Comparison of ENCODE assay signal across 8 cellular contexts in genomic region chrX:25144043-25144940, GRCh38.
A peak's percentile ranks its signal among the peaks of the same experiment; 100 is the strongest.
DNase-seq lines count a peak whose midpoint lies in the region; ATAC-seq, FAIRE-seq and TF ChIP-seq lines count a peak whose summit lies in the region.

No MANE protein-coding gene starts in this region.

- CTCF ChIA-PET in IMR-90 (lab: Yijun Ruan, JAX) (interaction anchor here (0.7 to 3.2 kb wide), 5 partner anchors 12 to 392 kb away, joined by 3 to 14 read pairs (median 4); no protein-coding TSS in a partner anchor), SK-N-SH (lab: Yijun Ruan, JAX) (interaction anchor here (0.5 to 4.7 kb wide), 41 partner anchors 9 to 885 kb away, joined by 3 to 46 read pairs (median 3); no protein-coding TSS in a partner anchor)

- H3K4me2 ChIP-seq in IMR-90 (ENCODE audit: low read depth, low read length) (peak overlapping the region; percentile 50), SK-N-SH (no peak overlapping the region)

- H2AK5ac ChIP-seq in IMR-90 (ENCODE audit: low read depth, low read length): no peak overlapping the region

- no peak overlapping the region for H2BK120ac ChIP-seq in IMR-90 (ENCODE audit: low read depth, low read length)

- H4K5ac ChIP-seq in IMR-90 (ENCODE audit: low read depth, low read length): no peak overlapping the region

- no peak overlapping the region for H2BK5ac ChIP-seq in IMR-90 (ENCODE audit: low read depth, low read length, poor library complexity, severe bottlenecking)

- no peak overlapping the region for H2AK9ac ChIP-seq in IMR-90 (replicated peaks; ENCODE audit: low read depth, low read length, poor library complexity)

- POLR2A ChIA-PET in IMR-90 (lab: Charles Lee; ENCODE audit: unreplicated experiment): no interaction called here
- POLR2A ChIA-PET in SK-N-SH (lab: Yijun Ruan, JAX): no interaction called here

- no peak overlapping the region for H3K4me3 ChIP-seq in IMR-90 (ENCODE audit: insufficient read depth, low read depth, low read length)
- H3K4me3 ChIP-seq in SK-N-SH (ENCODE audit: low read depth in 2 of 2, low read length in 1 of 2): no peak overlapping the region
- no peak overlapping the region for H3K4me3 ChIP-seq in astrocyte of the spinal cord (ENCODE audit: low read depth, low read length)
- H3K4me3 ChIP-seq in iPS-20b (ENCODE audit: low read length): peak overlapping the region; percentile 6; the same call in 1 of the 2 replicates
- H3K4me3 ChIP-seq in small intestine (ENCODE audit: low read depth in 1 of 2, low read length in 2 of 2): no peak overlapping the region

- FAIRE-seq in small intestine (lab: Jason Lieb, UNC): no peak

- in situ Hi-C loops in IMR-90 (cut with MboI; ENCODE audit: low sequenced_read_pairs): loop anchor here (5.0 to 25.0 kb wide), 4 partner anchors 307 to 889 kb away; no protein-coding TSS in a partner anchor
- in situ Hi-C loops in astrocyte of the spinal cord (cut with HindIII; ENCODE audit: low sequenced_read_pairs): no loop called here

- no peaks in the 10 kb centered on the region for H3K9me2 ChIP-seq in SK-N-SH

- no peak overlapping the region for H3K27ac ChIP-seq in IMR-90 (ENCODE audit: insufficient read depth, low read length)
- H3K27ac ChIP-seq in SK-N-SH (ENCODE audit: low read depth in 2 of 2, low read length in 1 of 2): no peak overlapping the region
- no peak overlapping the region for H3K27ac ChIP-seq in iPS-20b (ENCODE audit: low read length)
- no peak overlapping the region for H3K27ac ChIP-seq in small intestine (ENCODE audit: low read depth in 1 of 2, low read length in 1 of 2)

- 30% methylated on average over 2 of the region's 19 CpGs; no CpG with 5 or more reads in 1 of the 2 experiments for WGBS in IMR-90 (ENCODE audit: extremely low coverage in 2 of 2, insufficient read length in 1 of 2), 2 experiments
- WGBS in SK-N-SH (ENCODE audit: low lambda C conversion rate): 28% methylated on average over 19 of the region's 19 CpGs
- 20 to 27% (median 26%) methylated on average over 19 of the region's 19 CpGs for WGBS in small intestine, 3 donors

- dilution Hi-C loops in IMR-90 (cut with HindIII; ENCODE audit: low sequenced_read_pairs, unreplicated experiment): loop anchor here (10.0 kb wide), 1 partner anchor 389 kb away; no protein-coding TSS in a partner anchor

- H3K9ac ChIP-seq in IMR-90 (ENCODE audit: low read depth, low read length) (no peak overlapping the region), SK-N-SH (no peak overlapping the region), iPS-20b (ENCODE audit: low read depth, low read length) (no peak overlapping the region)

- no peaks in the 10 kb centered on the region for H4K20me1 ChIP-seq in IMR-90 (ENCODE audit: insufficient read depth, low read length)
- H4K20me1 ChIP-seq in SK-N-SH (ENCODE audit: insufficient read depth): no peaks in the 10 kb centered on the region

- no peaks in the 10 kb centered on the region for H3K79me2 ChIP-seq in SK-N-SH (ENCODE audit: insufficient read depth)

- no peak overlapping the region for H3K14ac ChIP-seq in IMR-90 (replicated peaks; ENCODE audit: low read depth, low read length)

- H3K9me3 ChIP-seq in IMR-90 (ENCODE audit: control insufficient read depth, insufficient read depth, low read length): no peaks in the 10 kb centered on the region
- H3K9me3 ChIP-seq in SK-N-SH: no peaks in the 10 kb centered on the region
- no peaks in the 10 kb centered on the region for H3K9me3 ChIP-seq in iPS-20b (ENCODE audit: insufficient read depth, low read depth, low read length)
- no peaks in the 10 kb centered on the region for H3K9me3 ChIP-seq in small intestine (ENCODE audit: control insufficient read depth, low read depth)

- H3K36me3 ChIP-seq in IMR-90 (ENCODE audit: control insufficient read depth, insufficient read depth, low read length) (no peaks in the 10 kb centered on the region), SK-N-SH (replicated peaks in 1 of 2; ENCODE audit: control insufficient read depth in 1 of 2, insufficient read depth in 2 of 2, low read length in 1 of 2) (no peaks in the 10 kb centered on the region), iPS-20b (ENCODE audit: insufficient read depth, low read depth, low read length) (no peaks in the 10 kb centered on the region), small intestine (ENCODE audit: control insufficient read depth in 2 of 2, insufficient read depth in 2 of 2, low read length in 2 of 2) (no peaks in the 10 kb centered on the region)

- DNase-seq in ELR (ENCODE audit: low read depth): peak; percentile 58
- peak; percentile 64 for DNase-seq in IMR-90
- peak; percentile 51 for DNase-seq in SK-N-SH
- DNase-seq in astrocyte of the spinal cord (ENCODE audit: low read depth, low spot score): peak; percentile 58
- DNase-seq in small intestine: peak; percentile 28

- BruUV-seq in IMR-90 (replicated peaks; lab: Mats Ljungman, UMichigan): no TSS peak

- no peak overlapping the region for H3K18ac ChIP-seq in IMR-90 (ENCODE audit: low read depth, low read length)

- H3K79me1 ChIP-seq in IMR-90 (ENCODE audit: low read depth in 1 of 2, low read length in 2 of 2): no peaks in the 10 kb centered on the region

- no peak for TF ChIP-seq EP300 in SK-N-SH (IDR thresholded peaks at IDR 0.05; ENCODE audit: borderline replicate concordance in 1 of 2, low read depth in 1 of 2, low read length in 1 of 2)

- TF ChIP-seq POLR2A in IMR-90 (IDR thresholded peaks at IDR 0.05; ENCODE audit: low read depth, low read length): no peak

- H3K27me3 ChIP-seq in IMR-90 (ENCODE audit: control insufficient read depth, insufficient read depth, low read length) (0 out of 2 replicates have a peak, but pooled peaks cover 2% of the 10 kb centered on the region), SK-N-SH (ENCODE audit: insufficient read depth) (peaks cover under 1% of the 10 kb centered on the region; the same call in 1 of the 2 replicates), iPS-20b (ENCODE audit: insufficient read depth, low read length) (peaks cover 6% of the 10 kb centered on the region), small intestine (ENCODE audit: control insufficient read depth in 2 of 2, insufficient read depth in 2 of 2, low read length in 2 of 2) (no peaks in the 10 kb centered on the region)

- no peak overlapping the region for H4K91ac ChIP-seq in IMR-90 (ENCODE audit: insufficient read depth, low read depth, low read length)

- no peak overlapping the region for H2BK15ac ChIP-seq in IMR-90 (ENCODE audit: low read depth, low read length)

- peak; percentile 83 for ATAC-seq in IMR-90 (ENCODE audit: low read depth)
- ATAC-seq in HG03025 (IDR thresholded peaks at IDR 0.05; ENCODE audit: low FRiP score, unreplicated experiment): no peak
- no peak for ATAC-seq in HG03045 (IDR thresholded peaks at IDR 0.05; ENCODE audit: unreplicated experiment)

- H2AFZ ChIP-seq in IMR-90 (replicated peaks; ENCODE audit: low read length, poor library complexity): no peak overlapping the region
- H2AFZ ChIP-seq in SK-N-SH (ENCODE audit: low read depth): no peak overlapping the region

- peak; percentile 78 for TF ChIP-seq RAD21 in IMR-90 (IDR thresholded peaks at IDR 0.05; ENCODE audit: low read length)
- peak; percentile 80 for TF ChIP-seq RAD21 in SK-N-SH (IDR thresholded peaks at IDR 0.05; ENCODE audit: low read length)

- no peak overlapping the region for H3K23ac ChIP-seq in IMR-90 (ENCODE audit: low read depth, low read length)

- no peak overlapping the region for H3K56ac ChIP-seq in IMR-90 (ENCODE audit: extremely low read depth, insufficient read depth, low read length)

- H2BK20ac ChIP-seq in IMR-90 (ENCODE audit: low read depth, low read length): no peak overlapping the region

- H3F3A ChIP-seq in SK-N-SH (replicated peaks; ENCODE audit: insufficient read depth): no peaks in the 10 kb centered on the region

- TF ChIP-seq CTCF in IMR-90 (conservative IDR thresholded peaks at IDR 0.05; ENCODE audit: low read depth, low read length) (peak; percentile 78), SK-N-SH (IDR thresholded peaks at IDR 0.05) (peak; percentile 85), astrocyte of the spinal cord (IDR thresholded peaks at IDR 0.05; ENCODE audit: low read depth, low read length) (peak; percentile 68)

- intact Hi-C loops in IMR-90 (cut with micrococcal nuclease): loop anchor here (1.0 to 10.0 kb wide), 5 partner anchors 109 to 885 kb away; no protein-coding TSS in a partner anchor

- H4K8ac ChIP-seq in IMR-90 (ENCODE audit: low read depth in 2 of 2, low read length in 2 of 2): no peak overlapping the region

- no peak overlapping the region for H3K4ac ChIP-seq in IMR-90 (ENCODE audit: low read depth, low read length)

- H3K9me1 ChIP-seq in IMR-90 (ENCODE audit: insufficient read depth, low read length): no peaks in the 10 kb centered on the region

- H3K4me1 ChIP-seq in IMR-90 (ENCODE audit: control insufficient read depth, insufficient read depth, low read length): no peaks in the 10 kb centered on the region
- no peaks in the 10 kb centered on the region; a peak in 1 of 4 replicates for H3K4me1 ChIP-seq in SK-N-SH (ENCODE audit: control insufficient read depth in 1 of 2, insufficient read depth in 2 of 2, low read depth in 1 of 2, low read length in 1 of 2)
- H3K4me1 ChIP-seq in iPS-20b (ENCODE audit: insufficient read depth, low read length): no peaks in the 10 kb centered on the region; the same call in 1 of the 2 replicates
- no peaks in the 10 kb centered on the region for H3K4me1 ChIP-seq in small intestine (ENCODE audit: control insufficient read depth in 2 of 2, insufficient read depth in 1 of 2, low read depth in 1 of 2, low read length in 1 of 2)

TF ChIP-seq in IMR-90, 13 proteins besides CTCF, POLR2A, EP300 and RAD21:
- TF ChIP-seq ELK1 (IDR thresholded peaks at IDR 0.05; ENCODE audit: borderline replicate concordance, low read depth, low read length) (no peak), SMC3 (IDR thresholded peaks at IDR 0.05; ENCODE audit: low read depth, low read length) (peak; percentile 83)

TF ChIP-seq in SK-N-SH, 30 proteins besides CTCF, POLR2A, EP300 and RAD21:
- TF ChIP-seq ZBTB33 (IDR thresholded peaks at IDR 0.05; ENCODE audit: borderline replicate concordance, low read depth) (no peak), SMC3 (IDR thresholded peaks at IDR 0.05; ENCODE audit: low read depth, low read length) (peak; percentile 80)
TF ChIP-seq in SK-N-SH: peak in this region for 1.
